15 cellular contexts compared by ENCODE assay signal in genomic region chr9:115167175-115167574, GRCh38. TPM values are rescaled to one million over a fixed set of nuclear protein-coding genes. Genes with fewer than 3 reads are reported as not detected.
DNase-seq lines count a peak whose midpoint lies in the region; ATAC-seq and TF ChIP-seq lines count a peak whose summit lies in the region.
"Had no signal": no experiment of that assay in that cellular context is flagged by ENCODE, and none has a peak within 500 bp of the region (broad histone marks: within the 10 kb centered on the region; RNA-seq: fewer than 3 reads in every experiment).

No MANE protein-coding gene starts in this region.

- TF ChIP-seq CTCF in epithelial cell of proximal tubule (conservative IDR thresholded peaks at IDR 0.05; ENCODE audit: low read depth, low read length) (no peak), osteocyte (IDR thresholded peaks at IDR 0.05) (no peak), right atrium auricular region (IDR thresholded peaks at IDR 0.05) (no peak), esophagus muscularis mucosa (IDR thresholded peaks at IDR 0.05) (no peak)

- H3K9me3 Mint-ChIP-seq in osteocyte (ENCODE audit: unreplicated experiment): no peaks in the 10 kb centered on the region

- no peak for TF ChIP-seq EP300 in esophagus muscularis mucosa (IDR thresholded peaks at IDR 0.05)

- DNase-seq in GM04503 (ENCODE audit: low read depth) (peak; percentile 67), SJCRH30 (peak; percentile 93 to 97), epithelial cell of proximal tubule (ENCODE audit: low read depth) (peak; percentile 84), osteocyte (ENCODE audit: extremely low spot score, unreplicated experiment) (peak; percentile 89), right atrium auricular region (ENCODE audit: low spot score) (no peak), esophagus muscularis mucosa (ENCODE audit: extremely low spot score) (no peak), retina (no peak)
- DNase-seq: activated CD4-positive, CD25-positive, alpha-beta regulatory T cell; aorta; NCI-H146; NCI-H69; right cardiac atrium had no signal

- peak overlapping the region; percentile 72 for H3K27ac Mint-ChIP-seq in osteocyte (ENCODE audit: unreplicated experiment)

- intact Hi-C loops in esophagus muscularis mucosa (cut with DNase I): no loop called here

- no peak for TF ChIP-seq POLR2A in esophagus muscularis mucosa (IDR thresholded peaks at IDR 0.05; ENCODE audit: low read depth)

- ATAC-seq in HG03039 (IDR thresholded peaks at IDR 0.05; ENCODE audit: unreplicated experiment): no peak
- ATAC-seq: HepG2, right cardiac atrium had no signal

- H3K27me3 ChIP-seq in SJCRH30: no peaks in the 10 kb centered on the region
- H3K27me3 ChIP-seq in right atrium auricular region: no peaks in the 10 kb centered on the region
- no peaks in the 10 kb centered on the region for H3K27me3 ChIP-seq in esophagus muscularis mucosa

- H3K4me3 Mint-ChIP-seq in osteocyte (ENCODE audit: unreplicated experiment): no peak overlapping the region

- WGBS in esophagus muscularis mucosa: 82% methylated on average over 3 of the region's 3 CpGs

- H3K27me3 Mint-ChIP-seq in osteocyte (ENCODE audit: unreplicated experiment): no peaks in the 10 kb centered on the region

- H3K4me3 ChIP-seq in SJCRH30 (no peak overlapping the region), epithelial cell of proximal tubule (ENCODE audit: low read depth, low read length) (no peak overlapping the region), right atrium auricular region (no peak overlapping the region), esophagus muscularis mucosa (no peak overlapping the region)

- H3K9me3 ChIP-seq in SJCRH30 (replicated peaks) (peaks cover 5% of the 10 kb centered on the region), right atrium auricular region (no peaks in the 10 kb centered on the region), esophagus muscularis mucosa (no peaks in the 10 kb centered on the region)

- H3K36me3 ChIP-seq in SJCRH30 (no peaks in the 10 kb centered on the region), right atrium auricular region (no peaks in the 10 kb centered on the region), esophagus muscularis mucosa (no peaks in the 10 kb centered on the region)

- H3K4me1 ChIP-seq in SJCRH30: peaks cover 49% of the 10 kb centered on the region
- H3K4me1 ChIP-seq in right atrium auricular region: no peaks in the 10 kb centered on the region
- peaks cover 0 to 17% (median 0%) of the 10 kb centered on the region in 4 donors for H3K4me1 ChIP-seq in esophagus muscularis mucosa

- peak overlapping the region; percentile 67 for H3K27ac ChIP-seq in SJCRH30
- no peak overlapping the region for H3K27ac ChIP-seq in right atrium auricular region
- no peak overlapping the region for H3K27ac ChIP-seq in esophagus muscularis mucosa (replicated peaks in 1 of 4)
- H3K27ac ChIP-seq: epithelial cell of prostate had no signal

- peaks cover 66% of the 10 kb centered on the region for H3K4me1 Mint-ChIP-seq in osteocyte (ENCODE audit: unreplicated experiment)

- no peaks in the 10 kb centered on the region for H3K36me3 Mint-ChIP-seq in osteocyte (ENCODE audit: unreplicated experiment)

RNA-seq across cellular contexts. Expression of gene TNC, which starts 49.2 kb away (rescaled TPM):
- total RNA-seq in SJCRH30 (2014; rRNA removed; shearing (Covaris generic)): 181 and 189 TPM in 2 replicates
- total RNA-seq in epithelial cell of proximal tubule: 66.1 and 68.9 TPM in 2 replicates
- total RNA-seq in osteocyte: 75.1 and 81.8 TPM in 2 replicates
- total RNA-seq in right atrium auricular region: 10 to 100 TPM in 1 of 2 donors, 1 to 10 TPM in 1; 7.4 to 16.9 TPM
- total RNA-seq in esophagus muscularis mucosa: 100 to 1,000 TPM; 216 to 576 (median 478) TPM
- total RNA-seq: HepG2 had no signal

Comparison
In these comparisons a context has a peak if more than half of its experiments do, and no peak if none do; other contexts are left out.
1. DNase-seq: peak in GM04503 (single experiment), SJCRH30 (2 of 2), epithelial cell of proximal tubule (single experiment) and osteocyte (single experiment); none in right atrium auricular region (single experiment), esophagus muscularis mucosa (single experiment) and retina (single experiment).